In the genomic region with DNA sequence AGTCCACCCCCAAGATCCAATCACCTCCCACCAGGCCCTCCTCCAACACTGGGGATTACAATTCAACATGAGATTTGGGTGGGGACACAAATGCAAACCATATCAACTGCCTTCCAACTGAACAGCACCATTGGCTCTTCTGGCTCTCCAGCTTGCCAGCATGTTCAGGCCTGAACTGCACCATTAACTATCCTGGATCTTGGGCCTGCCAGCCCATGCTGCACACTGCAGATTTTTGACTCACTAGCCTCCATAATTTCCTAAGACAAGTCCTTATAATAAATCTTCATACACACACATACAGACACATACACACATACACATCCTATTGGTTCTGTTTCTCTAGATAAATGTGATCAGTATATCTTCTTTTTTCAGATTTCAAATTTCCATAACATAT, we compare ENCODE assay signal across 20 cellular contexts.
"Had no signal": no experiment of that assay in that cellular context is flagged by ENCODE, and none has a peak within 500 bp of the region (broad histone marks: within the 10 kb centered on the region; RNA-seq: fewer than 3 reads in every experiment).

No MANE protein-coding gene starts in this region.

- H3K9me3 ChIP-seq: esophagus muscularis mucosa, gastrocnemius medialis, lower lobe of right lung, mucosa of descending colon had no signal

- H3K4me1 ChIP-seq: esophagus muscularis mucosa, gastrocnemius medialis, heart right ventricle, left lung, lower lobe of right lung had no signal

- H3K4me3 ChIP-seq: coronary artery, dorsolateral prefrontal cortex, esophagus muscularis mucosa, gastrocnemius medialis, heart right ventricle, left lung, lower lobe of right lung, mucosa of descending colon had no signal

- DNase-seq: dermis blood vessel endothelial cell; dorsolateral prefrontal cortex; effector CD8-positive, alpha-beta T cell; effector memory CD8-positive, alpha-beta T cell; endodermal cell; foreskin melanocyte; gastrocnemius medialis; glutamatergic neuron; head of caudate nucleus; heart right ventricle; hippocampal formation; left cardiac atrium; left lung; left ventricle myocardium superior; lower lobe of right lung; mucosa of descending colon; naive B cell; naive thymus-derived CD8-positive, alpha-beta T cell had no signal

- H3K36me3 ChIP-seq: esophagus muscularis mucosa, gastrocnemius medialis, heart right ventricle, left lung, lower lobe of right lung had no signal

- H3K27me3 ChIP-seq: dorsolateral prefrontal cortex, esophagus muscularis mucosa, gastrocnemius medialis, heart right ventricle, left lung had no signal

- H3K27ac ChIP-seq: coronary artery, dorsolateral prefrontal cortex, esophagus muscularis mucosa, gastrocnemius medialis, heart right ventricle, left lung, lower lobe of right lung had no signal
